4 cellular contexts compared by ENCODE assay signal in genomic region chr6:62707914-62708313, GRCh38.
"Had no signal": no experiment of that assay in that cellular context is flagged by ENCODE, and none has a peak within 500 bp of the region (broad histone marks: within the 10 kb centered on the region; RNA-seq: fewer than 3 reads in every experiment).

No MANE protein-coding gene starts in this region.

- H3K9me3 Mint-ChIP-seq: IgD-negative memory B cell had no signal

- DNase-seq: IMR-90 had no signal

- H3K4me1 Mint-ChIP-seq: IgD-negative memory B cell had no signal

- H3K36me3 Mint-ChIP-seq: IgD-negative memory B cell had no signal

- H3K27ac Mint-ChIP-seq: IgD-negative memory B cell had no signal

- H3K27me3 Mint-ChIP-seq: IgD-negative memory B cell had no signal

- H3K4me3 Mint-ChIP-seq: IgD-negative memory B cell had no signal

- H3K4me3 ChIP-seq: K562 had no signal

- H3K27ac ChIP-seq: HL-60 had no signal
